ENCODE assay signal across 1 cellular context in the genomic region with DNA sequence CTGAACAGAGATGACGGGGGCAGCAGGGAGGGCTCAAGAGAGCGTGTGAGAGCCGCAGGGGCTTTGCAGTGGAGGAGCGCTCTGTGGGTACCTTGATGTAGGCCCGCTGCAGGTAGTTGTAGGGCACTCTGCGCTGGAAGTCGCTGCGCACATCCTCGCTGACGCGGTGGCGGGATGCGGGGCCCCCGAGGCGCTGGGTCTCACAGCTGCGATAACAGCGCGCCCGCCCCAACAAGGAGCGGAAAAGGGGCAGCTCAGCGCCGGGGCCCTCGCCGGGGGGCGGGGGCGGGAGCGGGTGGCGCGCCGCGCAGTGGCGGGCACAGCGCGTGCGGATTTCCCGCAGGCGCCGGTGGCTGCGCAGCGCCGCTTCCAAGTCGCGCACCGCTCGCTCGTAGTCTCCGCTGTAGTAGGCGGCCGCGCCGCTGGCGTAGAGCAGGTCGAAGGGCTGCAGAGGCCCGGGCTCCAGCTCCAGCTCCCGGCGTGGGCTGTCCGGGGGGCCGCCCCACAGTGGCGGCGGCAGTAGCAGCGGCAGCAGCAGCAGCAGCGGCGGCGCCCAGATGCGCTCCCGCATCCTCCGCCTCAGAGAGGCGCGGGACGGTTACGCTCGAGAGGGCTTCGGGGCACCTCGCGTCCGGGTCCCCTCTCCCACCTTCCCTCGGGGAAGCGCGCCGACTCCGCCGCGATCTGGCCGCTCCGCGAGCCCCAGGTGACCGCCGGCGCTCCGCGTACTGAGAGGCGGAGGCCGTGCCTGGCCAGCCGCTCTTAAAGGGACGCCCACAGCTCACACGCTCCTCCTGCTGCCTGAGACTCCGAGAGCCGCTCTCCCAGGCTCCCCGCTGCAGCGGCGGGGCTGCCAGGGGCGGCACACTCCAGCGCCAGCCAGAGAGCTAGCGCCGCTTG.
TF ChIP-seq lines count a peak whose summit lies in the region.

Gene P3H2 (minus strand): TSS at position 737 of the 900 bp plus-strand sequence. CDS start 166 bp downstream, at position 571.

TF ChIP-seq in HepG2, 621 proteins besides CTCF, POLR2A, EP300 and RAD21 (continued from another document):
- TF ChIP-seq ZMAT3 (CRISPR knock-in tag; conservative IDR thresholded peaks at IDR 0.05) (no peak), GMEB1 (CRISPR knock-in tag; IDR thresholded peaks at IDR 0.05; ENCODE audit: borderline replicate concordance) (no peak)
